In genomic region chr6:128327890-128328289, GRCh38 we compare ENCODE assay signal across 8 cellular contexts.
DNase-seq lines count a peak whose midpoint lies in the region; ATAC-seq, FAIRE-seq and TF ChIP-seq lines count a peak whose summit lies in the region.

No MANE protein-coding gene starts in this region.

- ATAC-seq in GM18519 (IDR thresholded peaks at IDR 0.05; ENCODE audit: low FRiP score, unreplicated experiment) (peak; percentile 96), HG03103 (IDR thresholded peaks at IDR 0.05; ENCODE audit: low read depth, unreplicated experiment) (peak; percentile 93), GM12878 (peak; percentile 97), memory B cell (ENCODE audit: low read depth) (peak; percentile 52)

- H3K4me3 Mint-ChIP-seq in memory B cell = no peak overlapping the region

- peak; percentile 77 for TF ChIP-seq RAD21 in GM12878 (IDR thresholded peaks at IDR 0.05; ENCODE audit: insufficient read depth, low read depth, low read length)

- H3K27me3 Mint-ChIP-seq in memory B cell = no peaks in the 10 kb centered on the region

- DNase-seq in AML-193 (lab: John Stamatoyannopoulos, UW) = peak; percentile 63 to 73
- peak; percentile 41 for DNase-seq in OCI-LY7 (ENCODE audit: low spot score)
- no peak for DNase-seq in GM12878 (ENCODE audit: low read depth, low spot score)
- DNase-seq in memory B cell (ENCODE audit: low spot score in 2 of 2) = peak; percentile 9 to 13
- DNase-seq in T1000 (lab: John Stamatoyannopoulos, UW) = no peak
- no peak for DNase-seq in NCI-H1436 treated with DMSO at 0.1 percent for 48 hours (lab: John Stamatoyannopoulos, UW)

- H3K4me1 ChIP-seq in OCI-LY7 (ENCODE audit: insufficient read depth, low read length, poor library complexity, severe bottlenecking) = no peaks in the 10 kb centered on the region
- no peaks in the 10 kb centered on the region for H3K4me1 ChIP-seq in GM12878 (ENCODE audit: control insufficient read depth, insufficient read depth, low read length)

- H3K79me2 ChIP-seq in OCI-LY7 (ENCODE audit: insufficient read depth, low read depth, low read length) (no peaks in the 10 kb centered on the region), GM12878 (ENCODE audit: control insufficient read depth, insufficient read depth, low read length) (no peaks in the 10 kb centered on the region)

- TF ChIP-seq EP300 in GM12878 (IDR thresholded peaks at IDR 0.05; ENCODE audit: borderline replicate concordance in 1 of 2, control insufficient read depth in 1 of 2, low read depth in 2 of 2, low read length in 2 of 2) = no peak

- TF ChIP-seq POLR2A in GM12878 (IDR thresholded peaks at IDR 0.05; ENCODE audit: low read depth, low read length) = no peak

- no TSS peak for BruUV-seq in OCI-LY7 (replicated peaks; lab: Mats Ljungman, UMichigan)
- no TSS peak for BruUV-seq in GM12878 (replicated peaks; lab: Mats Ljungman, UMichigan)

- intact Hi-C loops in OCI-LY7 (cut with micrococcal nuclease; ENCODE audit: unreplicated experiment) = loop anchor here (5.0 kb wide), 1 partner anchor 591 kb away; no protein-coding TSS in a partner anchor
- intact Hi-C loops in GM12878 (cut with micrococcal nuclease; ENCODE audit: unreplicated experiment) = loop anchor here (1.0 kb wide), 2 partner anchors 473 to 591 kb away; no protein-coding TSS in a partner anchor

- CTCF ChIA-PET in OCI-LY7 (lab: Charles Lee; ENCODE audit: unreplicated experiment) = no interaction called here
- CTCF ChIA-PET in GM12878 (lab: Yijun Ruan, JAX) = interaction anchor here (0.6 to 1.4 kb wide), 13 partner anchors 12 to 593 kb away, joined by 3 to 32 read pairs (median 4); no protein-coding TSS in a partner anchor

- H3K36me3 ChIP-seq in OCI-LY7 (ENCODE audit: insufficient read depth, low read length) (no peaks in the 10 kb centered on the region), GM12878 (ENCODE audit: control insufficient read depth in 2 of 2, insufficient read depth in 2 of 2, low read length in 1 of 2) (no peaks in the 10 kb centered on the region)

- SMC1A ChIA-PET in GM12878 (lab: Charles Lee; ENCODE audit: uncharacterized antibody, unreplicated experiment) = interaction anchor here (0.6 to 1.3 kb wide), 8 partner anchors 12 to 609 kb away, joined by 3 to 24 read pairs (median 3); no protein-coding TSS in a partner anchor

- 30% methylated on average over 3 of the region's 3 CpGs for WGBS in GM12878 (ENCODE audit: insufficient coverage, insufficient replicate concordance, low lambda C conversion rate, missing lambda C conversion rate)

- H3K9me3 ChIP-seq in OCI-LY7 (ENCODE audit: low read length) (no peaks in the 10 kb centered on the region), GM12878 (replicated peaks; ENCODE audit: control insufficient read depth, insufficient read depth, low read length) (no peaks in the 10 kb centered on the region)

- H3K27ac ChIP-seq in OCI-LY7 (ENCODE audit: low read depth, low read length, poor library complexity, severe bottlenecking) = no peak overlapping the region
- H3K27ac ChIP-seq in GM12878 (ENCODE audit: control insufficient read depth, insufficient read depth) = no peak overlapping the region

- no peak overlapping the region for H3K4me2 ChIP-seq in OCI-LY7 (ENCODE audit: low read length)
- H3K4me2 ChIP-seq in GM12878 (ENCODE audit: control insufficient read depth, insufficient read depth) = no peak overlapping the region

- POLR2A ChIA-PET in OCI-LY7 (lab: Charles Lee) = no interaction called here
- POLR2A ChIA-PET in GM12878 (lab: Charles Lee) = no interaction called here

- RAD21 ChIA-PET in GM12878 (lab: Charles Lee; ENCODE audit: unreplicated experiment) = interaction anchor here (0.7 to 3.5 kb wide), 3 partner anchors 105 to 591 kb away, joined by 3 to 41 read pairs (median 15); no protein-coding TSS in a partner anchor

- H3K36me3 Mint-ChIP-seq in memory B cell = no peaks in the 10 kb centered on the region

- H3K9me3 Mint-ChIP-seq in memory B cell = peaks cover 2% of the 10 kb centered on the region

- H3K4me3 ChIP-seq in OCI-LY7 (ENCODE audit: low read depth, low read length, poor library complexity, severe bottlenecking) = no peak overlapping the region
- no peak overlapping the region for H3K4me3 ChIP-seq in GM12878

- H3K9me2 ChIP-seq in OCI-LY7 (ENCODE audit: insufficient read depth, low read length) = no peaks in the 10 kb centered on the region

- H2AFZ ChIP-seq in OCI-LY7 (ENCODE audit: low read length) = no peak overlapping the region
- no peak overlapping the region for H2AFZ ChIP-seq in GM12878 (ENCODE audit: control insufficient read depth, low read depth, low read length)

- peak; percentile 81 for TF ChIP-seq CTCF in OCI-LY7 (conservative IDR thresholded peaks at IDR 0.05; ENCODE audit: low read length)
- peak; percentile 61 to 74 (median 70) for TF ChIP-seq CTCF in GM12878 (IDR thresholded peaks at IDR 0.05 in 2 of 3, conservative IDR thresholded peaks at IDR 0.05 in 1 of 3; ENCODE audit: control insufficient read depth in 2 of 3, extremely low read depth in 1 of 3, insufficient read depth in 1 of 3, low read depth in 3 of 3, low read length in 3 of 3)

- H3K27me3 ChIP-seq in GM12878 (replicated peaks in 1 of 2; ENCODE audit: control insufficient read depth in 2 of 2, insufficient read depth in 2 of 2, low read length in 1 of 2) = no peaks in the 10 kb centered on the region

- no peak overlapping the region for H3K9ac ChIP-seq in GM12878 (ENCODE audit: control insufficient read depth, insufficient read depth, low read length)

- H3K4me1 Mint-ChIP-seq in memory B cell = no peaks in the 10 kb centered on the region

- no peak overlapping the region for H3K27ac Mint-ChIP-seq in memory B cell

- in situ Hi-C loops in GM12878 (cut with MboI) = loop anchor here (5.0 kb wide), 1 partner anchor 591 kb away; no protein-coding TSS in a partner anchor

- H4K20me1 ChIP-seq in OCI-LY7 (ENCODE audit: insufficient read depth, low read length) (no peaks in the 10 kb centered on the region), GM12878 (ENCODE audit: control insufficient read depth, insufficient read depth) (no peaks in the 10 kb centered on the region)

- peak; percentile 62 for FAIRE-seq in GM12878 (lab: Jason Lieb, UNC)

TF ChIP-seq in GM12878, 131 proteins besides CTCF, POLR2A, EP300 and RAD21:
- TF ChIP-seq TBL1XR1 (IDR thresholded peaks at IDR 0.05; ENCODE audit: low read depth, low read length) = no peak
- TF ChIP-seq NFYA (IDR thresholded peaks at IDR 0.05; ENCODE audit: borderline replicate concordance, low read depth, low read length) = no peak
- peak; percentile 63; the same call in 1 of the 2 replicates for TF ChIP-seq SMC3 (IDR thresholded peaks at IDR 0.05; ENCODE audit: borderline replicate concordance, low read length)
- no peak for TF ChIP-seq BCL11A (IDR thresholded peaks at IDR 0.05; ENCODE audit: low read depth, low read length)

Comparison
In these comparisons a context has a peak if more than half of its experiments do, and no peak if none do; other contexts are left out.
1. DNase-seq: peak in AML-193 (2 of 2), OCI-LY7 (single experiment) and memory B cell (2 of 2); none in GM12878 (single experiment), T1000 (single experiment) and NCI-H1436 treated with DMSO at 0.1 percent for 48 hours (single experiment).
2. Peak in every context shown above with its lines, with median percentiles within 50 percentile points of each other: ATAC-seq.